ENCODE assay signal across 8 cellular contexts in genomic region chr22:37818397-37819099, GRCh38.
DNase-seq lines count a peak whose midpoint lies in the region; ATAC-seq and TF ChIP-seq lines count a peak whose summit lies in the region.

No MANE protein-coding gene starts in this region.

- H3K27ac ChIP-seq in RWPE1 (peak overlapping the region; percentile 65), skin epidermis (no peak overlapping the region)

- DNase-seq in RWPE1 (ENCODE audit: low spot score): no peak
- peak; percentile 27 for DNase-seq in activated naive CD8-positive, alpha-beta T cell treated with anti-CD3 and anti-CD28 coated beads, Interleukin-2, amount 50 U/mL, for 16 hours (ENCODE audit: low read depth, low spot score)

- POLR2A ChIA-PET in RWPE1 (lab: Yijun Ruan, JAX; ENCODE audit: low non-redundant PET): interaction anchor here (0.6 kb wide), 1 partner anchor 67 kb away, joined by 3 read pairs; no protein-coding TSS in a partner anchor

- no peaks in the 10 kb centered on the region for H3K9me3 ChIP-seq in iPS-18c (ENCODE audit: control insufficient read depth, insufficient read depth, low read length)

- no peak for ATAC-seq in GM18868 (IDR thresholded peaks at IDR 0.05; ENCODE audit: unreplicated experiment)
- no peak for ATAC-seq in GM21528 (IDR thresholded peaks at IDR 0.05; ENCODE audit: low FRiP score, unreplicated experiment)
- ATAC-seq in GM21717 (IDR thresholded peaks at IDR 0.05; ENCODE audit: unreplicated experiment): no peak

- TF ChIP-seq CTCF in GM12875 (IDR thresholded peaks at IDR 0.05; ENCODE audit: borderline replicate concordance, insufficient read depth, low read depth, low read length) (peak; percentile 48; the same call in 1 of the 2 replicates), RWPE1 (conservative IDR thresholded peaks at IDR 0.05; ENCODE audit: low read depth) (peak; percentile 36)

- CTCF ChIA-PET in RWPE1 (lab: Yijun Ruan, JAX): interaction anchor here (0.6 to 2.4 kb wide), 6 partner anchors 27 to 223 kb away, joined by 3 to 14 read pairs (median 5); no protein-coding TSS in a partner anchor

- peak overlapping the region; percentile 38 for H3K4me3 ChIP-seq in GM12875 (ENCODE audit: low read depth, low read length)
- H3K4me3 ChIP-seq in iPS-18c (ENCODE audit: insufficient read depth, low read depth, low read length): peak overlapping the region; percentile 52
- peak overlapping the region in 6 of 7 experiments; percentile 14 to 36 (median 28) for H3K4me3 ChIP-seq in skin epidermis
